Comparison of ENCODE assay signal across 9 cellular contexts in the genomic region with DNA sequence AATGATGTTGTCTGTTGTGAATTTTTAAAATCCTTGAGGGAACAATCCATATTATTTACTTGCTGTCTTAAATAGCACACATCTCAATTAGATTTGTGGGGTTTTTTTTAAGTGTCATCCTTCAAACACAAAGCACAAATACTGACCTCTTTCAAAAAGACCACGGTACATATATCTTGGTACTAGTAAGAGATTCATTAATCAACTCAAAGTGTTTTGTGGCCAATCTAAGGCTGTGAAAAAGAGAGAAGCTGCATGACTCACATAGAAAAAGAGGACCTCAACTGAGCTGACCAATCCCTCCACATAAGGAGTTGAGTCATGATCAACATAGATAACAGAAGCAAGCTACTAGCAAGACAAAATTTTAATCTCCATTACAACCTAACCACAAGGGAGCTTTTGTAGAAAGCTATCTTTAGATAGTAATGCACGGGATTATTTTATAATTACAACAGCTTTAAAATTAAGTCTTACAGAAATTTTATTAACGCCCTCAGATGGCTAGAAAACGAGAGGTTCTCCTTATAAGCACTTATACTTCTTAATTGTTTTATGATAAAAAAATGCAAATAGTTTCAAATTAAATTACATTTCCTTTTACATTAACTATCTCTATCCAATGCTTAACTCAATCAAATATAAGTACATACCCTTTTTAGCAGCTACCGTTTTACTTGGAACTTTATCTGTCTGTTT.
DNase-seq lines count a peak whose midpoint lies in the region; ATAC-seq and TF ChIP-seq lines count a peak whose summit lies in the region.
"Had no signal": no experiment of that assay in that cellular context is flagged by ENCODE, and none has a peak within 500 bp of the region (broad histone marks: within the 10 kb centered on the region; RNA-seq: fewer than 3 reads in every experiment).

No MANE protein-coding gene starts in this region.

- intact Hi-C loops in psoas muscle (cut with DNase I) = no loop called here

- H3K9ac ChIP-seq in fibroblast of lung (ENCODE audit: insufficient read depth, low read length) = no peak overlapping the region

- H3K27ac ChIP-seq in fibroblast of lung (ENCODE audit: insufficient read depth, low read length) (no peak overlapping the region), psoas muscle (peak overlapping the region; percentile 69)

- DNase-seq in NOMO-1 (lab: John Stamatoyannopoulos, UW; ENCODE audit: unreplicated experiment in 2 of 2) (peak; percentile 52 to 97), fibroblast of lung (ENCODE audit: low read depth in 2 of 2) (peak; percentile 82 to 97), psoas muscle (no peak), T-helper 9 cell (no peak), NCI-H2227 (lab: John Stamatoyannopoulos, UW; ENCODE audit: unreplicated experiment) (no peak), LoVo (ENCODE audit: low spot score) (no peak)

- H3K4me1 ChIP-seq in fibroblast of lung (ENCODE audit: control insufficient read depth, extremely low read depth, insufficient read depth, low read length) (peaks cover 6% of the 10 kb centered on the region), psoas muscle (peaks cover 13% of the 10 kb centered on the region)
- H3K4me1 ChIP-seq: body of pancreas had no signal

- no peaks in the 10 kb centered on the region for H3K79me2 ChIP-seq in fibroblast of lung (ENCODE audit: control insufficient read depth, insufficient read depth, low read length)

- TF ChIP-seq CTCF in fibroblast of lung (conservative IDR thresholded peaks at IDR 0.05 in 1 of 2, IDR thresholded peaks at IDR 0.05 in 1 of 2; ENCODE audit: low read depth in 1 of 2, low read length in 2 of 2) (no peak), psoas muscle (IDR thresholded peaks at IDR 0.05) (no peak)

- H3K4me3 ChIP-seq in fibroblast of lung (replicated peaks in 1 of 4; ENCODE audit: control extremely low read depth in 1 of 4, insufficient read depth in 1 of 4, low read depth in 3 of 4, low read length in 4 of 4) (no peak overlapping the region), psoas muscle (no peak overlapping the region)
- H3K4me3 ChIP-seq: body of pancreas had no signal

- H2AFZ ChIP-seq in fibroblast of lung (ENCODE audit: low read length) = no peak overlapping the region

- H3K36me3 ChIP-seq in fibroblast of lung (ENCODE audit: control insufficient read depth, insufficient read depth, low read length) = peaks cover 4% of the 10 kb centered on the region
- H3K36me3 ChIP-seq in psoas muscle (ENCODE audit: insufficient read depth in 1 of 2, low read depth in 1 of 2) = peaks cover 0 to 82% of the 10 kb centered on the region in 2 donors

- WGBS in psoas muscle, 3 donors = 79 to 88% (median 85%) methylated on average over 5 of the region's 5 CpGs

- no peaks in the 10 kb centered on the region for H4K20me1 ChIP-seq in fibroblast of lung (ENCODE audit: control insufficient read depth, extremely low read depth, insufficient read depth, low read length)

- no peak overlapping the region for H3K4me2 ChIP-seq in fibroblast of lung (ENCODE audit: extremely low read depth, insufficient read depth, low read length)

- ATAC-seq in GM18861 (IDR thresholded peaks at IDR 0.05; ENCODE audit: unreplicated experiment) (peak; percentile 66), psoas muscle (peak; percentile 85 to 87 (median 86)), HG03095 (IDR thresholded peaks at IDR 0.05; ENCODE audit: unreplicated experiment) (no peak)
- ATAC-seq: body of pancreas had no signal

- H3K27me3 ChIP-seq in fibroblast of lung (ENCODE audit: control insufficient read depth, insufficient read depth, low read length) = no peaks in the 10 kb centered on the region
- no peaks in the 10 kb centered on the region for H3K27me3 ChIP-seq in psoas muscle (ENCODE audit: insufficient read depth in 3 of 3, low read length in 2 of 3)
- H3K27me3 ChIP-seq: body of pancreas had no signal

- H3K9me3 ChIP-seq in fibroblast of lung (ENCODE audit: control insufficient read depth, insufficient read depth, low read depth, low read length) (no peaks in the 10 kb centered on the region), psoas muscle (no peaks in the 10 kb centered on the region)
- H3K9me3 ChIP-seq: body of pancreas had no signal

Comparison
In these comparisons a context has a peak if more than half of its experiments do, and no peak if none do; other contexts are left out.
1. DNase-seq: peak in NOMO-1 (2 of 2) and fibroblast of lung (2 of 2); none in psoas muscle (0 of 2), T-helper 9 cell (single experiment), NCI-H2227 (single experiment) and LoVo (single experiment).